ENCODE assay signal across 8 cellular contexts in the genomic region with DNA sequence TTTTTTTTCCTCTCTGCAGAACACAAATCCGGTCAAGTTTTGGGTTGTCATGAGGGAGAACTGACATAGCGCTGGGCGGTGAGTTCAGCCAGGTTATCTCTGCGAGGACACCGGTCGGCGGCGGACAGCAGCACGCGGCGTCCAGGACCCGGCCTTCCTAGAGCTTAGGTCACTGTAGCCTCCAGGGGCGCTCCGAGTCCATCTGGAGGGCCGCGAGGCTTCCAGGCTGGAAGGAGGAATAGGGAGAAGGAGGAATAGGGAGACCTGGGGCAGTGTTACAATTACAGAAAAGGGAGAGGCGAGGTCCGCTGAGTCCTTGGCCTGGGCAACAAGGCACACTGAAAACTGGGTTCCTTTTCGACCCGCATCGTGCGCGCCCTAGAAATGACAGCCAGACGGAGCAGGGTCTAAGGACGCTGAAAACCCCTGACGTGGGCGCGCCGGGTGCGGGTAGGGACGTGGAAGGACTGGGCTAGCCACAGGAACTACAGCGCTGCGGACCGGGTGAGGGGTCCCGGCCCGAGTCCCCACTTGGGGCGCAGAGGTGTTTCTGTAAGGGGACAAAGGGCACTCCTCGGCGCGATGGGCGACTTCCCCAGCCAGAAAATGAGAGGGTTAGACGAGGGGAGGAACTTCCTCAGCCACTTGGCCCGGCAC. TPM values are rescaled to one million over a fixed set of nuclear protein-coding genes. Genes with fewer than 3 reads are reported as not detected.
DNase-seq lines count a peak whose midpoint lies in the region; ATAC-seq and TF ChIP-seq lines count a peak whose summit lies in the region.

No MANE protein-coding gene starts in this region.

- peak overlapping the region; percentile 77 for H3K4me3 Mint-ChIP-seq in WTC11

- H3K27me3 Mint-ChIP-seq in WTC11 (ENCODE audit: low read depth), result peaks cover 85% of the 10 kb centered on the region

- H3K36me3 Mint-ChIP-seq in WTC11, result no peaks in the 10 kb centered on the region

- H3K9me3 Mint-ChIP-seq in WTC11, result no peaks in the 10 kb centered on the region

- peak; percentile 61 for DNase-seq in activated CD8-positive, alpha-beta memory T cell treated with anti-CD3 and anti-CD28 coated beads for 24 hours
- DNase-seq in activated CD8-positive, alpha-beta memory T cell treated with anti-CD3 and anti-CD28 coated beads, Interleukin-2, amount 50 U/mL, for 4 hours, result no peak
- DNase-seq in WTC11 (ENCODE audit: low spot score) (peak; percentile 79), left cardiac atrium (peak; percentile 57), retina (peak; percentile 76), DMS153 (lab: John Stamatoyannopoulos, UW) (no peak)

- peak; percentile 32; the same call in 1 of the 2 replicates for TF ChIP-seq CTCF in WTC11 (IDR thresholded peaks at IDR 0.05)

- intact Hi-C loops in left cardiac atrium (cut with DNase I), result no loop called here

- peaks cover 15% of the 10 kb centered on the region for H3K4me1 Mint-ChIP-seq in WTC11

- H3K27ac Mint-ChIP-seq in WTC11, result no peak overlapping the region

- CTCF ChIA-PET in WTC11 (lab: Charles Lee), result interaction anchor here (0.6 to 2.6 kb wide), 18 partner anchors 15 to 524 kb away, joined by 3 to 18 read pairs (median 6); no protein-coding TSS in a partner anchor

- POLR2A ChIA-PET in WTC11 (lab: Charles Lee), result no interaction called here

- ATAC-seq in WTC11, result peak; percentile 81
- peak; percentile 73 to 78 for ATAC-seq in left cardiac atrium
- no peak for ATAC-seq in GM18511 (IDR thresholded peaks at IDR 0.05; ENCODE audit: unreplicated experiment)
- no peak for ATAC-seq in HG03280 (IDR thresholded peaks at IDR 0.05; ENCODE audit: unreplicated experiment)

TF ChIP-seq in WTC11, 78 proteins besides CTCF, POLR2A, EP300 and RAD21:
- TF ChIP-seq CREB1 (CRISPR knock-in tag; IDR thresholded peaks at IDR 0.05) (no peak), HMGA2 (CRISPR knock-in tag; IDR thresholded peaks at IDR 0.05) (no peak), GRHL2 (CRISPR knock-in tag; IDR thresholded peaks at IDR 0.05; ENCODE audit: insufficient replicate concordance, severe bottlenecking) (no peak), ESRRA (CRISPR knock-in tag; IDR thresholded peaks at IDR 0.05; ENCODE audit: borderline replicate concordance) (no peak), ETV6 (CRISPR knock-in tag; IDR thresholded peaks at IDR 0.05) (0 out of 2 replicates have a peak, but pooled peaks have one; percentile 24), NFATC4 (CRISPR knock-in tag; IDR thresholded peaks at IDR 0.05) (no peak), ZNF121 (CRISPR knock-in tag; IDR thresholded peaks at IDR 0.05) (no peak), TEAD4 (CRISPR knock-in tag; IDR thresholded peaks at IDR 0.05) (no peak), GTF2I (CRISPR knock-in tag; conservative IDR thresholded peaks at IDR 0.05) (0 out of 2 replicates have a peak, but pooled peaks have one; percentile 18), RORB (CRISPR knock-in tag; IDR thresholded peaks at IDR 0.05) (no peak)
- TF ChIP-seq, protein P1, sequence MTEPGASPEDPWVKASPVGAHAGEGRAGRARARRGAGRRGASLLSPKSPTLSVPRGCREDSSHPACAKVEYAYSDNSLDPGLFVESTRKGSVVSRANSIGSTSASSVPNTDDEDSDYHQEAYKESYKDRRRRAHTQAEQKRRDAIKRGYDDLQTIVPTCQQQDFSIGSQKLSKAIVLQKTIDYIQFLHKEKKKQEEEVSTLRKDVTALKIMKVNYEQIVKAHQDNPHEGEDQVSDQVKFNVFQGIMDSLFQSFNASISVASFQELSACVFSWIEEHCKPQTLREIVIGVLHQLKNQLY (CRISPR knock-in tag; IDR thresholded peaks at IDR 0.05), result no peak
- TF ChIP-seq, protein P2, sequence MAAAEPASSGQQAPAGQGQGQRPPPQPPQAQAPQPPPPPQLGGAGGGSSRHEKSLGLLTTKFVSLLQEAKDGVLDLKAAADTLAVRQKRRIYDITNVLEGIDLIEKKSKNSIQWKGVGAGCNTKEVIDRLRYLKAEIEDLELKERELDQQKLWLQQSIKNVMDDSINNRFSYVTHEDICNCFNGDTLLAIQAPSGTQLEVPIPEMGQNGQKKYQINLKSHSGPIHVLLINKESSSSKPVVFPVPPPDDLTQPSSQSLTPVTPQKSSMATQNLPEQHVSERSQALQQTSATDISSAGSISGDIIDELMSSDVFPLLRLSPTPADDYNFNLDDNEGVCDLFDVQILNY (CRISPR knock-in tag; IDR thresholded peaks at IDR 0.05), result no peak
- TF ChIP-seq, protein P3, sequence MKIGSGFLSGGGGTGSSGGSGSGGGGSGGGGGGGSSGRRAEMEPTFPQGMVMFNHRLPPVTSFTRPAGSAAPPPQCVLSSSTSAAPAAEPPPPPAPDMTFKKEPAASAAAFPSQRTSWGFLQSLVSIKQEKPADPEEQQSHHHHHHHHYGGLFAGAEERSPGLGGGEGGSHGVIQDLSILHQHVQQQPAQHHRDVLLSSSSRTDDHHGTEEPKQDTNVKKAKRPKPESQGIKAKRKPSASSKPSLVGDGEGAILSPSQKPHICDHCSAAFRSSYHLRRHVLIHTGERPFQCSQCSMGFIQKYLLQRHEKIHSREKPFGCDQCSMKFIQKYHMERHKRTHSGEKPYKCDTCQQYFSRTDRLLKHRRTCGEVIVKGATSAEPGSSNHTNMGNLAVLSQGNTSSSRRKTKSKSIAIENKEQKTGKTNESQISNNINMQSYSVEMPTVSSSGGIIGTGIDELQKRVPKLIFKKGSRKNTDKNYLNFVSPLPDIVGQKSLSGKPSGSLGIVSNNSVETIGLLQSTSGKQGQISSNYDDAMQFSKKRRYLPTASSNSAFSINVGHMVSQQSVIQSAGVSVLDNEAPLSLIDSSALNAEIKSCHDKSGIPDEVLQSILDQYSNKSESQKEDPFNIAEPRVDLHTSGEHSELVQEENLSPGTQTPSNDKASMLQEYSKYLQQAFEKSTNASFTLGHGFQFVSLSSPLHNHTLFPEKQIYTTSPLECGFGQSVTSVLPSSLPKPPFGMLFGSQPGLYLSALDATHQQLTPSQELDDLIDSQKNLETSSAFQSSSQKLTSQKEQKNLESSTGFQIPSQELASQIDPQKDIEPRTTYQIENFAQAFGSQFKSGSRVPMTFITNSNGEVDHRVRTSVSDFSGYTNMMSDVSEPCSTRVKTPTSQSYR (CRISPR knock-in tag; IDR thresholded peaks at IDR 0.05), result no peak
- TF ChIP-seq, protein P4, sequence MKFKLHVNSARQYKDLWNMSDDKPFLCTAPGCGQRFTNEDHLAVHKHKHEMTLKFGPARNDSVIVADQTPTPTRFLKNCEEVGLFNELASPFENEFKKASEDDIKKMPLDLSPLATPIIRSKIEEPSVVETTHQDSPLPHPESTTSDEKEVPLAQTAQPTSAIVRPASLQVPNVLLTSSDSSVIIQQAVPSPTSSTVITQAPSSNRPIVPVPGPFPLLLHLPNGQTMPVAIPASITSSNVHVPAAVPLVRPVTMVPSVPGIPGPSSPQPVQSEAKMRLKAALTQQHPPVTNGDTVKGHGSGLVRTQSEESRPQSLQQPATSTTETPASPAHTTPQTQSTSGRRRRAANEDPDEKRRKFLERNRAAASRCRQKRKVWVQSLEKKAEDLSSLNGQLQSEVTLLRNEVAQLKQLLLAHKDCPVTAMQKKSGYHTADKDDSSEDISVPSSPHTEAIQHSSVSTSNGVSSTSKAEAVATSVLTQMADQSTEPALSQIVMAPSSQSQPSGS (CRISPR knock-in tag; IDR thresholded peaks at IDR 0.05; ENCODE audit: borderline replicate concordance, low read depth), result no peak
- TF ChIP-seq, protein P5, sequence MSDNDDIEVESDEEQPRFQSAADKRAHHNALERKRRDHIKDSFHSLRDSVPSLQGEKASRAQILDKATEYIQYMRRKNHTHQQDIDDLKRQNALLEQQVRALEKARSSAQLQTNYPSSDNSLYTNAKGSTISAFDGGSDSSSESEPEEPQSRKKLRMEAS (CRISPR knock-in tag; IDR thresholded peaks at IDR 0.05), result peak; percentile 88
- TF ChIP-seq, protein P6, sequence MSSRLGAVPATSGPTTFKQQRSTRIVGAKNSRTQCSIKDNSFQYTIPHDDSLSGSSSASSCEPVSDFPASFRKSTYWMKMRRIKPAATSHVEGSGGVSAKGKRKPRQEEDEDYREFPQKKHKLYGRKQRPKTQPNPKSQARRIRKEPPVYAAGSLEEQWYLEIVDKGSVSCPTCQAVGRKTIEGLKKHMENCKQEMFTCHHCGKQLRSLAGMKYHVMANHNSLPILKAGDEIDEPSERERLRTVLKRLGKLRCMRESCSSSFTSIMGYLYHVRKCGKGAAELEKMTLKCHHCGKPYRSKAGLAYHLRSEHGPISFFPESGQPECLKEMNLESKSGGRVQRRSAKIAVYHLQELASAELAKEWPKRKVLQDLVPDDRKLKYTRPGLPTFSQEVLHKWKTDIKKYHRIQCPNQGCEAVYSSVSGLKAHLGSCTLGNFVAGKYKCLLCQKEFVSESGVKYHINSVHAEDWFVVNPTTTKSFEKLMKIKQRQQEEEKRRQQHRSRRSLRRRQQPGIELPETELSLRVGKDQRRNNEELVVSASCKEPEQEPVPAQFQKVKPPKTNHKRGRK (CRISPR knock-in tag; IDR thresholded peaks at IDR 0.05; ENCODE audit: borderline replicate concordance), result no peak

RNA-seq across cellular contexts. Expression of a gene that starts 0.5 kb away (rescaled TPM):
- total RNA-seq in WTC11 (2021) (0.23 to 0.44 TPM (median 0.34 TPM) in 3 replicates), left cardiac atrium (1 to 10 TPM in 1 of 2 donors, under 1 TPM in 1; 0.63 to 1.6 TPM)

Comparison
In these comparisons a context has a peak if more than half of its experiments do, and no peak if none do; other contexts are left out.
1. DNase-seq: peak in activated CD8-positive, alpha-beta memory T cell treated with anti-CD3 and anti-CD28 coated beads for 24 hours (single experiment), WTC11 (single experiment), left cardiac atrium (single experiment) and retina (single experiment); none in activated CD8-positive, alpha-beta memory T cell treated with anti-CD3 and anti-CD28 coated beads, Interleukin-2, amount 50 U/mL, for 4 hours (single experiment) and DMS153 (single experiment).
2. ATAC-seq: peak in WTC11 (single experiment) and left cardiac atrium (2 of 2); none in GM18511 (single experiment) and HG03280 (single experiment).